8 cellular contexts compared by ENCODE assay signal in the genomic region with DNA sequence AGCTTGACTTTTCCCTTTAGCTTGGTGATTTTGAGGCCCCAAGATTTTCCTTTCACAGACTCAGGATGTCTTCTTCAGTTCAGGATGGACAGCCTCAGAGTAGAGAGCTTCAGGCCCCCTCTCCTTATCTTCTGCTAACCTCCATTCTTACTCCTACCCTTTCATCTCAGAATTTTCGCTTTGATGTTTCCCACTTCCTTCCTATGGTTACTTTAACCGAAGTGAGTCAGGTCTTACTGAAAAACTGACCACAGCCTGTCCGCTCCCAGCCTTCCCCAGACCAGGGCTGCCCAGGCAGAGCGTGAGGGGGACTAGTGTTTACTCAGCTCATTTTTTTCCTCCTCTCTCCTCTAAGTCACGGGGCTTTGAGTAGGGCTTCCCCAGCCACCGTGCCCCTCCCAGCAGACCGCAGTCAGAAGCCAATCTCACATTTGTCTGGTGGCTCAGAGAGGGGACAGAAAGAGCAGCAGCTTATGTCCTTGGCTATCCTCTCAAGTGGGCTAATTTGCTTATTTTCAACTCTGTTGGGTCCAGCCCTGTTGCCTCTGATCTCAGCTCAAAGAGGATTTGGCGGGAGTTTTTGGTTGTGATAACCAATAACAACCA. TPM values are rescaled to one million over a fixed set of nuclear protein-coding genes. Genes with fewer than 3 reads are reported as not detected.
DNase-seq lines count a peak whose midpoint lies in the region; ATAC-seq and TF ChIP-seq lines count a peak whose summit lies in the region.

No MANE protein-coding gene starts in this region.

- peak; percentile 78 for ATAC-seq in DND-41 (ENCODE audit: insufficient read depth, low read depth)

- no peak for TF ChIP-seq CTCF in DND-41 (IDR thresholded peaks at IDR 0.05; ENCODE audit: borderline replicate concordance, extremely low read depth, low read length, poor library complexity, severe bottlenecking)

- H3K9ac ChIP-seq in DND-41 (ENCODE audit: low read depth, low read length) = peak overlapping the region; percentile 22
- no peak overlapping the region for H3K9ac ChIP-seq in GM23248

- H3K4me3 ChIP-seq in DND-41 (ENCODE audit: low read depth in 1 of 2, low read length in 2 of 2) (no peak overlapping the region), GM23248 (no peak overlapping the region)

- H3K27me3 ChIP-seq in DND-41 (ENCODE audit: insufficient read depth, low read length, poor library complexity) (no peaks in the 10 kb centered on the region), GM23248 (replicated peaks; ENCODE audit: insufficient read depth) (no peaks in the 10 kb centered on the region)

- no peaks in the 10 kb centered on the region for H3K36me3 ChIP-seq in DND-41 (ENCODE audit: insufficient read depth, low read length)
- H3K36me3 ChIP-seq in GM23248 (ENCODE audit: low read depth) = no peaks in the 10 kb centered on the region

- H3K79me2 ChIP-seq in DND-41 (ENCODE audit: insufficient read depth, low read length) = no peaks in the 10 kb centered on the region
- H3K79me2 ChIP-seq in GM23248 (ENCODE audit: insufficient read depth) = no peaks in the 10 kb centered on the region

- 58 to 65% methylated on average over 8 of the region's 8 CpGs for WGBS in GM23248 (ENCODE audit: low coverage in 1 of 2, low lambda C conversion rate in 2 of 2, missing lambda C conversion rate in 2 of 2), 2 experiments

- H3K4me1 ChIP-seq in DND-41 (ENCODE audit: insufficient read depth, low read length) (peaks cover 73% of the 10 kb centered on the region), GM23248 (ENCODE audit: insufficient read depth) (0 out of 2 replicates have a peak, but pooled peaks cover 16% of the 10 kb centered on the region)

- H3F3A ChIP-seq in GM23248 (ENCODE audit: insufficient read depth) = no peaks in the 10 kb centered on the region

- H3K27ac ChIP-seq in DND-41 (ENCODE audit: low read length) (peak overlapping the region; percentile 72), GM23248 (no peak overlapping the region)

- H3K9me3 ChIP-seq in DND-41 (ENCODE audit: insufficient read depth, low read length, severe bottlenecking) = no peaks in the 10 kb centered on the region
- no peaks in the 10 kb centered on the region for H3K9me3 ChIP-seq in GM23248 (ENCODE audit: low read depth)

- in situ Hi-C loops in GM23248 (cut with MboI) = no loop called here

- DNase-seq in DND-41 (peak; percentile 81), GM23248 (peak; percentile 72), MV-4-11 (lab: John Stamatoyannopoulos, UW) (peak; percentile 88), glomerular visceral epithelial cell (ENCODE audit: extremely low spot score) (peak; percentile 91), NCI-H69 (lab: John Stamatoyannopoulos, UW) (no peak), NCI-H2196 (lab: John Stamatoyannopoulos, UW; ENCODE audit: unreplicated experiment) (no peak)
- DNase-seq in activated CD8-positive, alpha-beta memory T cell treated with anti-CD3 and anti-CD28 coated beads, Interleukin-2, amount 50 U/mL, for 48 hours = peak; percentile 82
- peak; percentile 38 to 47 for DNase-seq in stimulated activated CD4-positive, alpha-beta T cell treated with anti-CD3 and anti-CD28 coated beads, Interleukin-15, amount 100 ng/mL, for 1 hour (ENCODE audit: low read depth in 1 of 2, low spot score in 1 of 2)

- no peaks in the 10 kb centered on the region for H3K9me2 ChIP-seq in GM23248 (ENCODE audit: insufficient read depth)

- no peak overlapping the region for H2AFZ ChIP-seq in DND-41 (ENCODE audit: low read depth, low read length)
- no peak overlapping the region for H2AFZ ChIP-seq in GM23248

- H4K20me1 ChIP-seq in DND-41 (ENCODE audit: insufficient read depth, low read length) (no peaks in the 10 kb centered on the region), GM23248 (ENCODE audit: insufficient read depth) (no peaks in the 10 kb centered on the region)

- H3K4me2 ChIP-seq in DND-41 (ENCODE audit: insufficient read depth, low read length) (peak overlapping the region; percentile 36), GM23248 (ENCODE audit: unreplicated experiment) (no peak overlapping the region)

RNA-seq across cellular contexts. Expression of gene IL19, which starts 4.2 kb away (rescaled TPM):
- not detected in 2 replicates for total RNA-seq in GM23248 (2014; rRNA removed; shearing (Covaris generic))
- polyA plus RNA-seq in GM23248 (2016; fragmentation: Nextera tagmentation; extraction: Ambion mirVana) = not detected in 2 replicates

RNA-seq across cellular contexts. Expression of gene IL10, which starts 5.9 kb away (rescaled TPM):
- not detected in 2 replicates for total RNA-seq in GM23248 (2014; rRNA removed; shearing (Covaris generic))
- polyA plus RNA-seq in GM23248 (2016; fragmentation: Nextera tagmentation; extraction: Ambion mirVana) = not detected in 2 replicates

Comparison
In these comparisons a context has a peak if more than half of its experiments do, and no peak if none do; other contexts are left out.
1. DNase-seq: peak in DND-41 (single experiment), GM23248 (single experiment), MV-4-11 (single experiment), activated CD8-positive, alpha-beta memory T cell treated with anti-CD3 and anti-CD28 coated beads, Interleukin-2, amount 50 U/mL, for 48 hours (single experiment), glomerular visceral epithelial cell (single experiment) and stimulated activated CD4-positive, alpha-beta T cell treated with anti-CD3 and anti-CD28 coated beads, Interleukin-15, amount 100 ng/mL, for 1 hour (2 of 2); none in NCI-H69 (single experiment) and NCI-H2196 (single experiment).